In genomic region chr12:27243804-27244679, GRCh38 we compare ENCODE assay signal across 8 cellular contexts.
A peak's percentile ranks its signal among the peaks of the same experiment; 100 is the strongest.
DNase-seq lines count a peak whose midpoint lies in the region; ATAC-seq and TF ChIP-seq lines count a peak whose summit lies in the region.

Gene STK38L, plus strand, starts transcription at chr12:27244286. Its CDS starts 53,435 bp downstream, at chr12:27297721.

- peak; percentile 54 for TF ChIP-seq CTCF in AG09309 (IDR thresholded peaks at IDR 0.05; ENCODE audit: control insufficient read depth, insufficient read depth, low read depth, low read length, missing control alignments)

- ATAC-seq in GM18907 (IDR thresholded peaks at IDR 0.05; ENCODE audit: unreplicated experiment) (peak; percentile 95), HG03159 (IDR thresholded peaks at IDR 0.05; ENCODE audit: unreplicated experiment) (peak; percentile 91)

- H3K4me3 ChIP-seq in AG09309 (ENCODE audit: control insufficient read depth, low read depth, low read length): peak within 1 kb of the TSS; percentile 91

- DNase-seq in AG09309 (ENCODE audit: low read depth): peak; percentile 66
- peak; percentile 97 for DNase-seq in NCI-H2227 (lab: John Stamatoyannopoulos, UW; ENCODE audit: unreplicated experiment)
- peak; percentile 89 to 96 (median 94) for DNase-seq in activated CD4-positive, CD25-positive, alpha-beta regulatory T cell (lab: John Stamatoyannopoulos, UW)
- peak; percentile 97 for DNase-seq in central memory CD4-positive, alpha-beta T cell
- DNase-seq in inferior parietal cortex (ENCODE audit: extremely low spot score): peak; percentile 85
- peak; percentile 93 to 98 for DNase-seq in stimulated activated CD4-positive, alpha-beta T cell treated with anti-CD3 and anti-CD28 coated beads, Interleukin-12 subunit alpha, Interleukin-12 subunit beta, amount 100 ng/mL, for 24 hours (ENCODE audit: low read depth in 2 of 2)

Comparison
In these comparisons a context has a peak if more than half of its experiments do, and no peak if none do; other contexts are left out.
1. Peak in every context shown above with its lines: DNase-seq, ATAC-seq and H3K4me3 ChIP-seq.